In the genomic region with DNA sequence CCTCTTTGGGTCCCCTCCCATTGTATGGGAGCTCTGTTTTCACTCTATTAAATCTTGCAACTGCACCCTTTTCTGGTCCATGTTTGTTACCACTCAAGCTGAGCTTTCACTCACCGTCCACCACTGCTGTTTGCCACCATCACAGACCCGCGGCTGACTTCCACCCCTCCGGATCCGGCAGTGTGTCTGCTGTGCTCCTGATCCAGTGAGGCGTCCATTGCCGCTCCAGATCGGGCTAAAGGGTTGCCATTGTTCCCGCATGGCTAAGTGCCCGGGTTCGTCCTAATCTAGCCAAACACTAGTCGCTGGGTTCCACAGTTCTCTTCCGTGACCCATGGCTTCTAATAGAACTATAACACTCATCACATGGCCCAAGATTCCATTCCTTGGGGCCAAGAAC, we compare ENCODE assay signal across 3 cellular contexts.
"Had no signal": no experiment of that assay in that cellular context is flagged by ENCODE, and none has a peak within 500 bp of the region (broad histone marks: within the 10 kb centered on the region; RNA-seq: fewer than 3 reads in every experiment).

No MANE protein-coding gene starts in this region.

- DNase-seq: GDM1, GF-D8 had no signal

- ATAC-seq: GM12878 had no signal

- H3K4me3 ChIP-seq: GM12878 had no signal
